Comparison of ENCODE assay signal across 1 cellular context in the genomic region with DNA sequence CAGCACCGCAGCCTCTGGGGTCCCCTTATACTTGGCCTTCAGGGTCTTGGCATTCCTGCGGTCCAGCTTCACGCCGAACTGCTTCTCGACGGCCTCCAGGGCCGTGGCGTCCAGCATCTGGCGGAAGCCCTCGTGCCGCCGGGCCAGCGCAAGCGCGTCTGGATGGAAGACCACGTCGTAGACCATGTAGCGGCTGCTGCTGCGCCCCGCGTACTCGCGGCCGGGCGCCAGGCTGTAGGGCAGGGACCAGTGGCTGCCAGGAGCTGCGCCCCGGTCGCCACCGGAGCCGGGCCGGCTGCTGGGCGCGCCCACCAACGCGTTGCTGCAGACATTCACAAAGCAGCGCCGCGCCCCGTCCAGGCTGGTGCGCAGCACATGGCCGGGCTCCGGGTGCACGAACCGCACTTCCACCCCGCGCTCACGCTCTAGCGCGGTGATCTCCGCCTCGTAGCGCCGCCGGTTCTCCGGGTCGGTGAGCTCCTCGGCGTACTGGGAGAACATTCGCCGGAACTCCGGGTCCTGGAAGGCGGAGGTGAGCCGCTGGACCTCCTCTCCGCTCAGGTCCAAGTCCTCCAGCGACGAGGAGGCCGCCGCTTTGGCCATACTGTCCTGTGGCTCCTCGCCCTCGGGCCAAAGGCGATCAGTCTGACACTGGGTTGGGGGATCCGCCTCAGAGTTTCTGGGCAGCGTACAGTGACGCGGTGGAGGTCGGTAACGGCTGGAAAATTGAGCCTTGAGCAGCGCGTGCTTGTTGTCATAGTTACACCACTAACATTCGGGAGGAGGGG.
A peak's percentile ranks its signal among the peaks of the same experiment; 100 is the strongest.
TF ChIP-seq lines count a peak whose summit lies in the region.

A gene with protein sequence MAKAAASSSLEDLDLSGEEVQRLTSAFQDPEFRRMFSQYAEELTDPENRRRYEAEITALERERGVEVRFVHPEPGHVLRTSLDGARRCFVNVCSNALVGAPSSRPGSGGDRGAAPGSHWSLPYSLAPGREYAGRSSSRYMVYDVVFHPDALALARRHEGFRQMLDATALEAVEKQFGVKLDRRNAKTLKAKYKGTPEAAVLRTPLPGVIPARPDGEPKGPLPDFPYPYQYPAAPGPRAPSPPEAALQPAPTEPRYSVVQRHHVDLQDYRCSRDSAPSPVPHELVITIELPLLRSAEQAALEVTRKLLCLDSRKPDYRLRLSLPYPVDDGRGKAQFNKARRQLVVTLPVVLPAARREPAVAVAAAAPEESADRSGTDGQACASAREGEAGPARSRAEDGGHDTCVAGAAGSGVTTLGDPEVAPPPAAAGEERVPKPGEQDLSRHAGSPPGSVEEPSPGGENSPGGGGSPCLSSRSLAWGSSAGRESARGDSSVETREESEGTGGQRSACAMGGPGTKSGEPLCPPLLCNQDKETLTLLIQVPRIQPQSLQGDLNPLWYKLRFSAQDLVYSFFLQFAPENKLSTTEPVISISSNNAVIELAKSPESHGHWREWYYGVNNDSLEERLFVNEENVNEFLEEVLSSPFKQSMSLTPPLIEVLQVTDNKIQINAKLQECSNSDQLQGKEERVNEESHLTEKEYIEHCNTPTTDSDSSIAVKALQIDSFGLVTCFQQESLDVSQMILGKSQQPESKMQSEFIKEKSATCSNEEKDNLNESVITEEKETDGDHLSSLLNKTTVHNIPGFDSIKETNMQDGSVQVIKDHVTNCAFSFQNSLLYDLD (minus strand): TSS at position 698 of the 788 bp plus-strand sequence. CDS start 95 bp downstream, at position 603.

TF ChIP-seq in A549, 52 proteins besides CTCF, POLR2A, EP300 and RAD21 (continued from another document):
- TF ChIP-seq, protein P1, sequence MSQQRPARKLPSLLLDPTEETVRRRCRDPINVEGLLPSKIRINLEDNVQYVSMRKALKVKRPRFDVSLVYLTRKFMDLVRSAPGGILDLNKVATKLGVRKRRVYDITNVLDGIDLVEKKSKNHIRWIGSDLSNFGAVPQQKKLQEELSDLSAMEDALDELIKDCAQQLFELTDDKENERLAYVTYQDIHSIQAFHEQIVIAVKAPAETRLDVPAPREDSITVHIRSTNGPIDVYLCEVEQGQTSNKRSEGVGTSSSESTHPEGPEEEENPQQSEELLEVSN (IDR thresholded peaks at IDR 0.05; ENCODE audit: borderline replicate concordance, low read depth) = peak; percentile 28; the same call in 1 of the 2 replicates
